In genomic region chr5:36442796-36443195, GRCh38 we compare ENCODE assay signal across 2 cellular contexts.
TF ChIP-seq lines count a peak whose summit lies in the region.

No MANE protein-coding gene starts in this region.

TF ChIP-seq in GM23338, 12 proteins besides CTCF, POLR2A, EP300 and RAD21 (continued from another document):
- TF ChIP-seq ZNF462 (CRISPR knock-in tag; IDR thresholded peaks at IDR 0.05) (no peak), ETS1 (IDR thresholded peaks at IDR 0.05) (no peak), POLR2AphosphoS5 (IDR thresholded peaks at IDR 0.05; ENCODE audit: low read depth) (no peak), JUNB (IDR thresholded peaks at IDR 0.05; ENCODE audit: unreplicated experiment) (no peak), STAT1 (IDR thresholded peaks at IDR 0.05; ENCODE audit: unreplicated experiment) (no peak), REST (IDR thresholded peaks at IDR 0.05; ENCODE audit: unreplicated experiment) (no peak)

TF ChIP-seq in K562, 482 proteins besides CTCF, POLR2A, EP300 and RAD21 (continued from another document):
- TF ChIP-seq MXD1 (CRISPR knock-in tag; IDR thresholded peaks at IDR 0.05; ENCODE audit: borderline replicate concordance, poor library complexity, severe bottlenecking) (no peak), MAFG (tag; conservative IDR thresholded peaks at IDR 0.05) (peak; percentile 38), NFIC (IDR thresholded peaks at IDR 0.05) (peak; percentile 86), TGIF2 (CRISPR knock-in tag; IDR thresholded peaks at IDR 0.05) (no peak), SRF (CRISPR knock-in tag; IDR thresholded peaks at IDR 0.05) (peak in 1 of 2 experiments; percentile 81; a peak in 1 of 4 replicates), CEBPG (CRISPR knock-in tag; IDR thresholded peaks at IDR 0.05) (no peak), CEBPG (tag; conservative IDR thresholded peaks at IDR 0.05 in 1 of 2, IDR thresholded peaks at IDR 0.05 in 1 of 2) (0 out of 4 replicates have a peak, but pooled peaks of 1 of the 2 experiments have one; percentile 5), C11orf30 (IDR thresholded peaks at IDR 0.05; ENCODE audit: low read depth) (peak; percentile 70), MED1 (CRISPR knock-in tag; IDR thresholded peaks at IDR 0.05; ENCODE audit: borderline replicate concordance) (no peak), HMBOX1 (IDR thresholded peaks at IDR 0.05) (peak; percentile 28; the same call in 1 of the 2 replicates), ZNF518B (CRISPR knock-in tag; IDR thresholded peaks at IDR 0.05) (no peak), ZNF316 (IDR thresholded peaks at IDR 0.05) (peak; percentile 88), ZBTB40 (IDR thresholded peaks at IDR 0.05) (0 out of 2 replicates have a peak, but pooled peaks have one; percentile 12), ZBTB40 (CRISPR knock-in tag; IDR thresholded peaks at IDR 0.05) (no peak)
